In the genomic region with DNA sequence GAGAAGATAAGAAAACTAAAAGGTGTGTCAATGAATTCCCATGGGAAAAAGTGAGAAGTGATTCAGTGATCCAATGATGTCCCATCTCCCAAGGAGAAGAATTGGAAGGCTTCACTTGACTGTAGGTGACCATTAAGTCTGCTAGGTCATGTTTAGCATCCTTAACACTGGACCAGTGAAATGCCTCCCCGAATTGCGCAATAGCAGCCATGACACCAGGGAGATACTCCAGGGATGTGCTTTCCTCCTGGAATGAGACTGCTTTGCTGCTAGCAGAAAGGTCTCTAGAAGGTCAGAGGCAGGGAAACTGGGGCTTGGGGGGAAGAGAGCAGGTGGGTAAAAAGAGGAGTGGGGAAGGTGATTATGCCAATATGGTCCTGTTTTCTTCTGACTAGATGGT, we compare ENCODE assay signal across 26 cellular contexts.
"Had no signal": no experiment of that assay in that cellular context is flagged by ENCODE, and none has a peak within 500 bp of the region (broad histone marks: within the 10 kb centered on the region; RNA-seq: fewer than 3 reads in every experiment).

No MANE protein-coding gene starts in this region.

- H3K27me3 ChIP-seq: colonic mucosa had no signal

- ATAC-seq: effector memory CD8-positive, alpha-beta T cell; esophagus mucosa; gastrocnemius medialis; heart right ventricle; left cardiac atrium; left lung; left ventricle myocardium superior; lower lobe of right lung; mucosa of descending colon had no signal

- H3K36me3 ChIP-seq: colonic mucosa, esophagus squamous epithelium, gastrocnemius medialis, heart right ventricle, left lung, lower lobe of right lung had no signal

- H3K4me3 ChIP-seq: colonic mucosa, esophagus squamous epithelium, gastrocnemius medialis, heart right ventricle, left lung, lower lobe of right lung, mucosa of descending colon had no signal

- H3K4me1 ChIP-seq: colonic mucosa, gastrocnemius medialis, left lung, lower lobe of right lung had no signal

- H3K9me3 ChIP-seq: colonic mucosa, esophagus squamous epithelium, gastrocnemius medialis, heart right ventricle, left lung, lower lobe of right lung, mucosa of descending colon had no signal

- H3K27ac ChIP-seq: colonic mucosa, epithelial cell of prostate, esophagus squamous epithelium, gastrocnemius medialis, heart right ventricle, left lung, lower lobe of right lung had no signal

- FAIRE-seq: endometrium, islet of Langerhans, keratinocyte had no signal

- DNase-seq: colonic mucosa; cortex of kidney; effector CD8-positive, alpha-beta T cell; effector memory CD8-positive, alpha-beta T cell; endodermal cell; erythroblast; esophagus squamous epithelium; foreskin fibroblast; foreskin melanocyte; gastrocnemius medialis; glutamatergic neuron; head of caudate nucleus; heart right ventricle; hippocampal formation; left cardiac atrium; left lung; left ventricle myocardium superior; lower lobe of right lung; mesenchymal stem cell; mucosa of descending colon; naive B cell had no signal
